8 cellular contexts compared by ENCODE assay signal in genomic region chr2:173077506-173078177, GRCh38. TPM values are rescaled to one million over a fixed set of nuclear protein-coding genes. Genes with fewer than 3 reads are reported as not detected.
DNase-seq lines count a peak whose midpoint lies in the region; ATAC-seq and TF ChIP-seq lines count a peak whose summit lies in the region.

No MANE protein-coding gene starts in this region.

- H3K4me3 ChIP-seq in CD4-positive, alpha-beta memory T cell (ENCODE audit: low read length in 2 of 2): no peak overlapping the region

- H3K36me3 Mint-ChIP-seq in CD4-positive, alpha-beta memory T cell: no peaks in the 10 kb centered on the region
- H3K36me3 Mint-ChIP-seq in chondrocyte (ENCODE audit: low read depth): peaks cover 4% of the 10 kb centered on the region
- H3K36me3 Mint-ChIP-seq in nephron progenitor cell (ENCODE audit: low read depth): peaks cover 31% of the 10 kb centered on the region

- CTCF ChIA-PET in CD4-positive, alpha-beta memory T cell (lab: Charles Lee; ENCODE audit: partially characterized antibody): interaction anchor here (1.1 to 1.5 kb wide), 2 partner anchors 50 to 133 kb away, joined by 3 read pairs; no protein-coding TSS in a partner anchor

- H3K4me1 ChIP-seq in CD4-positive, alpha-beta memory T cell (ENCODE audit: insufficient read depth, low read length): peaks cover 10% of the 10 kb centered on the region

- H3K9me3 Mint-ChIP-seq in CD4-positive, alpha-beta memory T cell: peaks cover 0 to 2% (median 0%) of the 10 kb centered on the region in 8 donors
- H3K9me3 Mint-ChIP-seq in chondrocyte (ENCODE audit: low read depth) (peaks cover 2% of the 10 kb centered on the region), nephron progenitor cell (peaks cover 15% of the 10 kb centered on the region)

- no peak overlapping the region for H3K27ac ChIP-seq in CD4-positive, alpha-beta memory T cell (ENCODE audit: low read depth, low read length)

- peak overlapping the region in 6 of 8 donors; percentile 1 to 87 (median 80) for H3K4me3 Mint-ChIP-seq in CD4-positive, alpha-beta memory T cell
- H3K4me3 Mint-ChIP-seq in chondrocyte (ENCODE audit: unreplicated experiment): peak overlapping the region; percentile 83
- H3K4me3 Mint-ChIP-seq in nephron progenitor cell: peak overlapping the region; percentile 92

- no peaks in the 10 kb centered on the region for H3K36me3 ChIP-seq in CD4-positive, alpha-beta memory T cell (ENCODE audit: insufficient read depth, low read length)

- H3K9me3 ChIP-seq in CD4-positive, alpha-beta memory T cell (ENCODE audit: control insufficient read depth in 1 of 2, low read length in 2 of 2): no peaks in the 10 kb centered on the region

- POLR2A ChIA-PET in CD4-positive, alpha-beta memory T cell (lab: Charles Lee; ENCODE audit: partially characterized antibody): interaction anchor here (0.6 kb wide), 1 partner anchor 298 kb away, joined by 3 read pairs; no protein-coding TSS in a partner anchor

- H3K27me3 Mint-ChIP-seq in CD4-positive, alpha-beta memory T cell: peaks cover 8 to 20% of the 10 kb centered on the region in 2 donors
- H3K27me3 Mint-ChIP-seq in chondrocyte (ENCODE audit: low read depth) (no peaks in the 10 kb centered on the region), nephron progenitor cell (ENCODE audit: low read depth, poor library complexity) (peaks cover 7% of the 10 kb centered on the region)

- ATAC-seq in HG02759 (IDR thresholded peaks at IDR 0.05; ENCODE audit: unreplicated experiment) (no peak), GM21447 (IDR thresholded peaks at IDR 0.05; ENCODE audit: unreplicated experiment) (no peak), HG02840 (IDR thresholded peaks at IDR 0.05; ENCODE audit: low FRiP score, unreplicated experiment) (no peak)

- no peak for DNase-seq in CD4-positive, alpha-beta memory T cell
- DNase-seq in LHCN-M2 (ENCODE audit: low read depth) (peak; percentile 14), chondrocyte (ENCODE audit: low spot score) (no peak), nephron progenitor cell (no peak), NOMO-1 (lab: John Stamatoyannopoulos, UW; ENCODE audit: unreplicated experiment in 2 of 2) (no peak)

- peaks cover 5 to 16% (median 11%) of the 10 kb centered on the region in 4 donors for H3K4me1 Mint-ChIP-seq in CD4-positive, alpha-beta memory T cell
- H3K4me1 Mint-ChIP-seq in chondrocyte (ENCODE audit: low read depth) (peaks cover 59% of the 10 kb centered on the region), nephron progenitor cell (peaks cover 32% of the 10 kb centered on the region)

- H3K27me3 ChIP-seq in CD4-positive, alpha-beta memory T cell (ENCODE audit: insufficient read depth, low read length): no peaks in the 10 kb centered on the region

- H3K27ac Mint-ChIP-seq in CD4-positive, alpha-beta memory T cell: no peak overlapping the region
- peak overlapping the region; percentile 98 for H3K27ac Mint-ChIP-seq in chondrocyte (ENCODE audit: unreplicated experiment)
- H3K27ac Mint-ChIP-seq in nephron progenitor cell: no peak overlapping the region

- intact Hi-C loops in CD4-positive, alpha-beta memory T cell (cut with micrococcal nuclease): no loop called here

- TF ChIP-seq CTCF in chondrocyte (IDR thresholded peaks at IDR 0.05) (no peak), nephron progenitor cell (IDR thresholded peaks at IDR 0.05) (no peak)

RNA-seq across cellular contexts. Expression of gene MAP3K20, which starts 2.0 kb away (rescaled TPM):
- under 1 TPM; 0.78 to 0.87 TPM for total RNA-seq in CD4-positive, alpha-beta memory T cell
- 1 to 10 TPM in 1 of 2 donors, under 1 TPM in 1; 0.67 to 2.5 TPM for polyA plus RNA-seq in CD4-positive, alpha-beta memory T cell
- total RNA-seq in LHCN-M2 (2014; rRNA removed): 31.7 and 32.3 TPM in 2 replicates
- 9.5 TPM for polyA plus RNA-seq in LHCN-M2 (2012)
- 55.7 to 68.5 TPM (median 68.1 TPM) in 3 replicates for total RNA-seq in chondrocyte

Comparison
In these comparisons a context has a peak if more than half of its experiments do, and no peak if none do; other contexts are left out.
1. RNA of gene MAP3K20, which starts 2.0 kb away (total RNA-seq): 55.7 to 68.5 TPM in chondrocyte and 31.7 to 32.3 TPM in LHCN-M2; 0.78 to 0.87 TPM in CD4-positive, alpha-beta memory T cell; every median in the first group is over 10 times any median in the second.
2. Peak in every context shown above with its lines, with median percentiles within 50 percentile points of each other: H3K4me3 Mint-ChIP-seq.